8 cellular contexts compared by ENCODE assay signal in the genomic region with DNA sequence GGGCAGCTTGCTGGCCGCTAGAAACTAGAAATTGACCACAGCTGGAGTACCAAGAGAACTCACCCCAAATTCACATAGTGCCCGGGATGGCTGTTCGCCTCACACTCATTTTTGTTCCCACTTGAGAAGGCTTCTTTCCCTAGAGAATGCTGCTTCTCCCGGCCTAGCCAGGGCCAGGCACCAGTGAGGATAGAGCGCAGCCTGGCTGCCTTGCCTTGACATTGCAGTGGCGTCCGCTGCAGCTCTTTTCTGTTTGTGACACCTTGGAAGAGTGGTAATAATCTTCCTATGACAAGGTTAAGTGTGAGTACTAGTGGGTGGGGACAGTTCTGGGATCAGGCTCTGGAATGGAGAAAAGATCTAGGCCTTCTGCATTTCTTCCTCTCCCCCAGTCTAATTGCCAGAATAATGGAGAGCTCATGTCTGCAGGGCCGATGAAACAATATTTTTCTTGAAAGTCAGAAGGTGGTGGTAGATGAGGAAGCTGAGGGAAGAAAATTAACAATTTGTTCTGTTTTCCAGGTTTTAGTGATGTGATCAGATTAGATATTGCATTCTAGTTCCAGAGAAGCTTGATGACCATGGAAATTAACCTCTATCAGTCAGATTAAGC.
A peak's percentile ranks its signal among the peaks of the same experiment; 100 is the strongest.
DNase-seq lines count a peak whose midpoint lies in the region; ATAC-seq and TF ChIP-seq lines count a peak whose summit lies in the region.

No MANE protein-coding gene starts in this region.

- peak; percentile 47 for ATAC-seq in GM18907 (IDR thresholded peaks at IDR 0.05; ENCODE audit: unreplicated experiment)
- peak; percentile 32 for ATAC-seq in HG03442 (IDR thresholded peaks at IDR 0.05; ENCODE audit: unreplicated experiment)
- peak; percentile 50 for ATAC-seq in effector memory CD8-positive, alpha-beta T cell (replicated peaks)

- H3K4me3 ChIP-seq in AG10803 (ENCODE audit: low read length): peak overlapping the region; percentile 91

- peak overlapping the region; percentile 66 to 87 for H3K4me3 Mint-ChIP-seq in effector memory CD8-positive, alpha-beta T cell

- TF ChIP-seq CTCF in AG10803 (conservative IDR thresholded peaks at IDR 0.05; ENCODE audit: low read length): peak; percentile 99

- H3K36me3 Mint-ChIP-seq in effector memory CD8-positive, alpha-beta T cell (ENCODE audit: insufficient read depth): peaks cover 13% of the 10 kb centered on the region

- peaks cover 9 to 11% of the 10 kb centered on the region in 2 donors for H3K4me1 Mint-ChIP-seq in effector memory CD8-positive, alpha-beta T cell (ENCODE audit: low read depth in 2 of 2)

- H3K9me3 Mint-ChIP-seq in effector memory CD8-positive, alpha-beta T cell: no peaks in the 10 kb centered on the region

- DNase-seq in AG10803 (ENCODE audit: low read depth) (peak; percentile 74), NCI-H524 (lab: John Stamatoyannopoulos, UW) (peak; percentile 86 to 95), medulla oblongata (ENCODE audit: extremely low spot score) (peak; percentile 91)
- peak; percentile 68 to 73 for DNase-seq in activated CD4-positive, alpha-beta T cell treated with anti-CD3 and anti-CD28 coated beads, Interleukin-2, amount 50 U/mL, for 48 hours
- DNase-seq in effector memory CD8-positive, alpha-beta T cell: peak; percentile 47 to 60 (median 55)
- DNase-seq in stimulated activated CD4-positive, alpha-beta T cell treated with anti-CD3 and anti-CD28 coated beads, TNF-alpha, amount 100 ng/mL, for 48 hours (ENCODE audit: low read depth in 3 of 3): peak in 2 of 3 donors; percentile 41 to 55

- H3K27me3 Mint-ChIP-seq in effector memory CD8-positive, alpha-beta T cell: peaks cover 0 to 8% of the 10 kb centered on the region in 2 donors

- peak overlapping the region; percentile 85 to 98 for H3K27ac Mint-ChIP-seq in effector memory CD8-positive, alpha-beta T cell

Comparison
In these comparisons a context has a peak if more than half of its experiments do, and no peak if none do; other contexts are left out.
1. Peak in every context shown above with its lines: DNase-seq, ATAC-seq and H3K4me3 ChIP-seq.